In the genomic region with DNA sequence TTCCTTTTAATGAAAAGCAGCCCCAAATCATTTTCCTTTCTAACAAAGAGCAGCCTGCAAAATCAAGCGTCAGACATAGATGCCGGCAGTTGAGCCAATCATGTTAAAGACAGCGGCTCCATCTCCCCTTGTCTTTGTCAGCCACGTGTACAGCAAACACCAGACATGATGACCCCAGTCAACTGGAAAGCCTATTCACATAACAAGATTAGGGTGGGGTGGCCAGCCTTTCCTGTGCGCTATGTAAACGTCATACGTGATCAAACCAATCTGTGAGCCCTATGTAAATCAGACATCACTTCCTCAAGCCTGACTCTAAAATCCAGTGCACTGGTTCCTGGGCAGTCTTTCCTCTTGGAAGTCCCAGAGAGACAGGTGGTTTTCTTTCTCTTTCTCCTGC, we compare ENCODE assay signal across 32 cellular contexts.
"Had no signal": no experiment of that assay in that cellular context is flagged by ENCODE, and none has a peak within 500 bp of the region (broad histone marks: within the 10 kb centered on the region; RNA-seq: fewer than 3 reads in every experiment).

No MANE protein-coding gene starts in this region.

- H3K4me1 Mint-ChIP-seq: endodermal cell, mesothelial cell of epicardium, naive B cell, neural crest cell had no signal

- H3K9me3 ChIP-seq: gastrocnemius medialis, prostate gland, uterus had no signal

- H2AFZ ChIP-seq: parathyroid adenoma had no signal

- H3K4me3 Mint-ChIP-seq: dendritic cell treated with granulocyte-macrophage colony-stimulating factor and Interleukin-4, amounts not matched to agents 40 ng/mL and 50 ng/mL, for 4 days; endodermal cell; memory B cell; mesothelial cell of epicardium; natural killer cell treated with Interleukin-12 subunit alpha and Interleukin-12 subunit beta and Interleukin-15 and Interleukin-18, amount 100 ng/mL, for 72 hours; neural crest cell; stimulated activated naive CD8-positive, alpha-beta T cell treated with anti-CD3 and anti-CD28 coated beads, Interleukin-15, amount 100 ng/mL, for 72 hours had no signal

- H3K27ac Mint-ChIP-seq: dendritic cell treated with granulocyte-macrophage colony-stimulating factor and Interleukin-4, amounts not matched to agents 40 ng/mL and 50 ng/mL, for 4 days; endodermal cell; memory B cell; mesothelial cell of epicardium; naive B cell; natural killer cell treated with Interleukin-12 subunit alpha and Interleukin-12 subunit beta and Interleukin-15 and Interleukin-18, amount 100 ng/mL, for 72 hours; stimulated activated naive CD8-positive, alpha-beta T cell treated with anti-CD3 and anti-CD28 coated beads, Interleukin-15, amount 100 ng/mL, for 72 hours had no signal

- H3K27me3 ChIP-seq: gastrocnemius medialis, right atrium auricular region, transverse colon, uterus had no signal

- H3K36me3 Mint-ChIP-seq: mesothelial cell of epicardium had no signal

- H3K4me1 ChIP-seq: gastrocnemius medialis, parathyroid adenoma, prostate gland, right atrium auricular region, suprapubic skin, transverse colon, upper lobe of right lung, uterus had no signal

- ATAC-seq: esophagus mucosa; gastrocnemius medialis; left lobe of liver; mucosa of descending colon; natural killer cell treated with Interleukin-12 subunit alpha and Interleukin-12 subunit beta and Interleukin-15 and Interleukin-18, amount 100 ng/mL, for 72 hours; sciatic nerve; stimulated activated naive CD8-positive, alpha-beta T cell treated with anti-CD3 and anti-CD28 coated beads, Interleukin-15, amount 100 ng/mL, for 72 hours; upper lobe of right lung had no signal

- H3K27ac ChIP-seq: epithelial cell of prostate, gastrocnemius medialis, parathyroid adenoma, prostate gland, right atrium auricular region, suprapubic skin, transverse colon, upper lobe of right lung, uterus had no signal

- H3K9ac ChIP-seq: parathyroid adenoma had no signal

- DNase-seq: effector CD8-positive, alpha-beta T cell; endodermal cell; foreskin fibroblast; gastrocnemius medialis; head of caudate nucleus; kidney; mucosa of descending colon; naive B cell; stimulated activated CD4-positive, alpha-beta T cell treated with anti-CD3 and anti-CD28 coated beads, Interleukin-12 subunit alpha, Interleukin-12 subunit beta, amount 100 ng/mL, for 4 hours; stimulated activated CD4-positive, alpha-beta T cell treated with anti-CD3 and anti-CD28 coated beads, Interleukin-1b, Interleukin-23, amount 100 ng/mL, for 48 hours; stimulated activated CD4-positive, alpha-beta T cell treated with anti-CD3 and anti-CD28 coated beads, Interleukin-4, amount 100 ng/mL, for 1 hour; stimulated activated CD8-positive, alpha-beta memory T cell treated with anti-CD3 and anti-CD28 coated beads, Interleukin-4, amount 100 ng/mL, for 48 hours; stimulated activated naive CD4-positive, alpha-beta T cell; stimulated activated naive CD8-positive, alpha-beta T cell treated with anti-CD3 and anti-CD28 coated beads, Interleukin-15, amount 100 ng/mL, for 72 hours; transverse colon; upper lobe of right lung; uterus had no signal

- H3K79me2 ChIP-seq: parathyroid adenoma had no signal

- H3K4me2 ChIP-seq: smooth muscle cell had no signal

- H3K36me3 ChIP-seq: gastrocnemius medialis, prostate gland, right atrium auricular region, suprapubic skin, transverse colon, upper lobe of right lung, uterus had no signal

- H3K27me3 Mint-ChIP-seq: memory B cell had no signal

- H3K4me3 ChIP-seq: gastrocnemius medialis, lung, mucosa of descending colon, prostate gland, right atrium auricular region, smooth muscle cell, suprapubic skin, transverse colon, upper lobe of right lung, uterus had no signal
